Comparison of ENCODE assay signal across 17 cellular contexts in genomic region chr2:26606847-26607190, GRCh38. TPM values are rescaled to one million over a fixed set of nuclear protein-coding genes. Genes with fewer than 3 reads are reported as not detected.
DNase-seq lines count a peak whose midpoint lies in the region; ATAC-seq and TF ChIP-seq lines count a peak whose summit lies in the region.
"Had no signal": no experiment of that assay in that cellular context is flagged by ENCODE, and none has a peak within 500 bp of the region (broad histone marks: within the 10 kb centered on the region; RNA-seq: fewer than 3 reads in every experiment).

No MANE protein-coding gene starts in this region.

- H3K4me3 Mint-ChIP-seq in MCF 10A (ENCODE audit: unreplicated experiment) = no peak overlapping the region
- H3K4me3 Mint-ChIP-seq: activated naive CD8-positive, alpha-beta T cell treated with anti-CD3 and anti-CD28 coated beads, Interleukin-2, amount 10 ng/mL, durations not matched to agents 7 days and 5 days had no signal

- TF ChIP-seq CTCF in mammary epithelial cell (conservative IDR thresholded peaks at IDR 0.05 in 1 of 2, IDR thresholded peaks at IDR 0.05 in 1 of 2; ENCODE audit: extremely low read depth in 1 of 2, insufficient read depth in 1 of 2, low read depth in 1 of 2, low read length in 2 of 2) (no peak), MCF 10A (IDR thresholded peaks at IDR 0.05; ENCODE audit: unreplicated experiment) (no peak), coronary artery (IDR thresholded peaks at IDR 0.05) (no peak)

- BruUV-seq in mammary epithelial cell (replicated peaks; lab: Mats Ljungman, UMichigan) (no TSS peak), MCF 10A (replicated peaks; lab: Mats Ljungman, UMichigan) (no TSS peak)

- in situ Hi-C loops in mammary epithelial cell (cut with MboI; ENCODE audit: low sequenced_read_pairs in 2 of 2) = loop anchor here in 1 of 2 donors (5.0 kb wide), 1 partner anchor 135 kb away; no protein-coding TSS in a partner anchor

- CTCF ChIA-PET in mammary epithelial cell (lab: Charles Lee; ENCODE audit: low non-redundant PET) = no interaction called here
- CTCF ChIA-PET in MCF 10A (lab: Yijun Ruan, JAX) = interaction anchor here (0.5 to 7.3 kb wide), 21 partner anchors 10 to 908 kb away, joined by 3 to 305 read pairs (median 4); partner anchors contain the start of gene SLC35F6

- POLR2A ChIA-PET in MCF 10A (lab: Yijun Ruan, JAX) = interaction anchor here (0.8 kb wide), 1 partner anchor 140 kb away, joined by 3 read pairs; no protein-coding TSS in a partner anchor

- no peaks in the 10 kb centered on the region for H3K36me3 Mint-ChIP-seq in MCF 10A (ENCODE audit: insufficient read depth, unreplicated experiment)
- H3K36me3 Mint-ChIP-seq: activated naive CD8-positive, alpha-beta T cell treated with anti-CD3 and anti-CD28 coated beads, Interleukin-2, amount 10 ng/mL, durations not matched to agents 7 days and 5 days had no signal

- H4K20me1 ChIP-seq in mammary epithelial cell (ENCODE audit: insufficient read depth, low read length) = no peaks in the 10 kb centered on the region

- H3K27ac ChIP-seq in mammary epithelial cell (ENCODE audit: insufficient read depth, low read depth, low read length) (no peak overlapping the region), coronary artery (no peak overlapping the region)
- H3K27ac ChIP-seq: heart left ventricle, left ventricle myocardium inferior, SK-N-MC had no signal

- H3K27me3 Mint-ChIP-seq in MCF 10A (ENCODE audit: insufficient read depth, unreplicated experiment) = peaks cover 79% of the 10 kb centered on the region

- H3K9me3 ChIP-seq in mammary epithelial cell (replicated peaks; ENCODE audit: insufficient read depth, low read length) = no peaks in the 10 kb centered on the region
- H3K9me3 ChIP-seq: heart left ventricle, left ventricle myocardium inferior had no signal

- ATAC-seq in HG03045 (IDR thresholded peaks at IDR 0.05; ENCODE audit: unreplicated experiment) = no peak
- ATAC-seq: heart left ventricle had no signal

- no peaks in the 10 kb centered on the region for H3K36me3 ChIP-seq in mammary epithelial cell (ENCODE audit: insufficient read depth, low read length)
- H3K36me3 ChIP-seq: heart left ventricle, left ventricle myocardium inferior had no signal

- no peak overlapping the region for H3K27ac Mint-ChIP-seq in MCF 10A (ENCODE audit: low read depth, unreplicated experiment)
- H3K27ac Mint-ChIP-seq: activated naive CD8-positive, alpha-beta T cell treated with anti-CD3 and anti-CD28 coated beads, Interleukin-2, amount 10 ng/mL, durations not matched to agents 7 days and 5 days had no signal

- no peak overlapping the region for H3K4me3 ChIP-seq in mammary epithelial cell (replicated peaks in 1 of 3; ENCODE audit: insufficient read depth in 1 of 3, low read depth in 2 of 3, low read length in 3 of 3)
- H3K4me3 ChIP-seq in coronary artery = no peak overlapping the region
- H3K4me3 ChIP-seq: heart left ventricle, left ventricle myocardium inferior, SK-N-MC had no signal

- no peaks in the 10 kb centered on the region for H3K79me2 ChIP-seq in mammary epithelial cell (ENCODE audit: insufficient read depth, low read length)

- WGBS in mammary epithelial cell (ENCODE audit: low coverage, missing lambda C conversion rate) = 64% methylated on average over 5 of the region's 5 CpGs

- dilution Hi-C loops in mammary epithelial cell (cut with HindIII; ENCODE audit: low sequenced_read_pairs) = no loop called here

- no peak overlapping the region for H2AFZ ChIP-seq in mammary epithelial cell (ENCODE audit: low read depth, low read length)

- intact Hi-C loops in mammary epithelial cell (cut with micrococcal nuclease) = loop anchor here (5.0 to 10.0 kb wide), 2 partner anchors 238 to 335 kb away; partner anchors contain the start of gene DPYSL5
- intact Hi-C loops in MCF 10A (cut with micrococcal nuclease) = loop anchor here (5.0 kb wide), 1 partner anchor 335 kb away; no protein-coding TSS in a partner anchor

- no peaks in the 10 kb centered on the region for H3K9me3 Mint-ChIP-seq in MCF 10A (ENCODE audit: unreplicated experiment)
- H3K9me3 Mint-ChIP-seq: activated naive CD8-positive, alpha-beta T cell treated with anti-CD3 and anti-CD28 coated beads, Interleukin-2, amount 10 ng/mL, durations not matched to agents 7 days and 5 days had no signal

- peak; percentile 59 for DNase-seq in mammary epithelial cell
- DNase-seq in MCF 10A (ENCODE audit: unreplicated experiment) = no peak
- DNase-seq in coronary artery (ENCODE audit: low spot score) = peak; percentile 64
- peak; percentile 51 for DNase-seq in mesenteric fat pad (ENCODE audit: low spot score)
- peak; percentile 80 for DNase-seq in ureter (ENCODE audit: low spot score)
- DNase-seq in SKM-1 (lab: John Stamatoyannopoulos, UW; ENCODE audit: unreplicated experiment) = no peak
- no peak for DNase-seq in stimulated activated CD4-positive, alpha-beta T cell treated with anti-CD3 and anti-CD28 coated beads, Interleukin-12 subunit alpha, Interleukin-12 subunit beta, amount 100 ng/mL, for 4 hours
- DNase-seq: activated naive CD8-positive, alpha-beta T cell treated with anti-CD3 and anti-CD28 coated beads, Interleukin-2, amount 10 ng/mL, durations not matched to agents 7 days and 5 days; HCEC 1CT; heart left ventricle; left ventricle myocardium inferior; NCI-H2081; nucleus accumbens had no signal

- no peak overlapping the region for H3K9ac ChIP-seq in mammary epithelial cell (ENCODE audit: insufficient read depth, low read length)

- peaks cover 6% of the 10 kb centered on the region for H3K4me1 ChIP-seq in mammary epithelial cell (ENCODE audit: insufficient read depth, low read length)
- H3K4me1 ChIP-seq: left ventricle myocardium inferior had no signal

- H3K4me2 ChIP-seq in mammary epithelial cell (ENCODE audit: insufficient read depth, low read depth, low read length) = peak overlapping the region; percentile 46

- no peaks in the 10 kb centered on the region for H3K27me3 ChIP-seq in mammary epithelial cell (ENCODE audit: insufficient read depth, low read length)

- H3K4me1 Mint-ChIP-seq in MCF 10A (ENCODE audit: insufficient read depth, unreplicated experiment) = no peaks in the 10 kb centered on the region

RNA-seq across cellular contexts. Expression of gene CIB4, which starts 34.3 kb away (rescaled TPM):
- total RNA-seq in mammary epithelial cell = not detected
- not detected for polyA plus RNA-seq in mammary epithelial cell
- polyA minus RNA-seq in mammary epithelial cell = not detected
- total RNA-seq in MCF 10A (2022) = not detected in 2 replicates
- not detected for total RNA-seq in mesenteric fat pad
- total RNA-seq in ureter = not detected
- total RNA-seq: activated naive CD8-positive, alpha-beta T cell treated with anti-CD3 and anti-CD28 coated beads, Interleukin-2, amount 10 ng/mL, durations not matched to agents 7 days and 5 days; epithelial cell of proximal tubule; heart left ventricle; left ventricle myocardium inferior; temporal lobe had no signal
- polyA plus RNA-seq: heart left ventricle had no signal

Comparison
In these comparisons a context has a peak if more than half of its experiments do, and no peak if none do; other contexts are left out.
1. DNase-seq: peak in mammary epithelial cell (single experiment), coronary artery (single experiment), mesenteric fat pad (single experiment) and ureter (single experiment); none in MCF 10A (single experiment), SKM-1 (single experiment) and stimulated activated CD4-positive, alpha-beta T cell treated with anti-CD3 and anti-CD28 coated beads, Interleukin-12 subunit alpha, Interleukin-12 subunit beta, amount 100 ng/mL, for 4 hours (single experiment).